ENCODE assay signal across 27 cellular contexts in the genomic region with DNA sequence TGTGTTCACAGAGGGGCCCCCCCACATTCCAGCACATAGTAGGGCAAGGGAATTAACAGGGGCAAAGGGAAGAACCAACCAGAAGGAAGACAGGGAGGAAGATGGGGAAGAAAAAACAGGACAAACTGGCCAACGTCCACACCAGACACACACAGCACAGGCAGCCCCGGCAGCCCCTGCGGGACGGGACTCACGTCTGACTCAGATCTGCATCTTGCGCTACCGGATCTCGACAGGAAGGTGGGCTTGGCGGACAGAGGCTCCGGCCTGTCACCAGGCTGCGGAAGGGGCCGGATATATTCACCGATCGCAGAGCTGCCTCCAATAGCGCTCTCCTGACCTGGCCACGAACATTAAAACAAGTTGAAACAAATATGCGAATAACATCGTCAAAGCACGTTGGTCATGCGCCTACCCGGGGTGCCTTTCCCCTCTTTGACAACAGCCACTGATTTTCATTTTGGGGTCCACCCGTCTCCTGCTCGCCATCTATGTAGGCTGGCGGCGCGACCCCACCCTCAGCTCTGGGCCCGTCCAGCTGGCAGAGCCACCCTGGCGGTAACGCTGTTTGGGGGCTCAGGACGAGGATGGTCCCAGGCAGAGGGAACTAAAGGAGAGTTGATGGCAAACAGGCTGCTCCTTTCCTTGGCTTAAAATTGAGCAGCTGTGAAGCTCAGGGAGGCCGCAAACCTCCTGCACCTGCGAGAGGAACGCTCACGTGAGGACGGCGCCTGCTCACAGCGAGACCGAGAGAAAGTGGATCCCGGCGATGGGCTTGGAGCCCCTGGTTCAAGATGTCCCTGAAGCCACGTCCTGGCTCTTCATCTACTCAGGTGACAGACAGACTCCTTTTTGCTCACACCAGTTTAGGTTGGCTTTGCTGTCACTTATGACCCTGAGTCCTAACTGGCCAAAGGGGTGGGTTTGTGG.
"Had no signal": no experiment of that assay in that cellular context is flagged by ENCODE, and none has a peak within 500 bp of the region (broad histone marks: within the 10 kb centered on the region; RNA-seq: fewer than 3 reads in every experiment).

No MANE protein-coding gene starts in this region.

- H3K9ac ChIP-seq: parathyroid adenoma had no signal

- H2AFZ ChIP-seq: parathyroid adenoma had no signal

- H3K27me3 Mint-ChIP-seq: naive thymus-derived CD4-positive, alpha-beta T cell; progenitor cell of endocrine pancreas; stimulated activated naive B cell treated with anti-CD40 and anti-IgM and Interleukin-4, amounts not matched to agents 10 μg/mL and 1 μg/mL and 100 μg/mL, for 72 hours; stimulated activated naive CD8-positive, alpha-beta T cell treated with anti-CD3 and anti-CD28 coated beads, Interleukin-15, Interleukin-2, amounts not matched to agents 100 ng/mL and 50 ng/mL, for 24 hours; type B pancreatic cell had no signal

- H3K4me3 ChIP-seq: ovary, psoas muscle, right lobe of liver, sigmoid colon, stomach, thoracic aorta, thyroid gland, tibial nerve, upper lobe of right lung, uterus had no signal

- H3K27ac Mint-ChIP-seq: naive thymus-derived CD4-positive, alpha-beta T cell; natural killer cell; nephron; progenitor cell of endocrine pancreas; stimulated activated effector memory CD8-positive, alpha-beta T cell treated with anti-CD3 and anti-CD28 coated beads, Interleukin-12 subunit alpha, Interleukin-12 subunit beta, amount 100 ng/mL, for 72 hours; stimulated activated naive B cell treated with anti-CD40 and anti-IgM and Interleukin-4, amounts not matched to agents 10 μg/mL and 1 μg/mL and 100 μg/mL, for 72 hours; stimulated activated naive CD8-positive, alpha-beta T cell treated with anti-CD3 and anti-CD28 coated beads, Interleukin-15, Interleukin-2, amounts not matched to agents 100 ng/mL and 50 ng/mL, for 24 hours; type B pancreatic cell had no signal

- H3K4me3 Mint-ChIP-seq: naive thymus-derived CD4-positive, alpha-beta T cell; natural killer cell; nephron; stimulated activated effector memory CD8-positive, alpha-beta T cell treated with anti-CD3 and anti-CD28 coated beads, Interleukin-12 subunit alpha, Interleukin-12 subunit beta, amount 100 ng/mL, for 72 hours; stimulated activated naive B cell treated with anti-CD40 and anti-IgM and Interleukin-4, amounts not matched to agents 10 μg/mL and 1 μg/mL and 100 μg/mL, for 72 hours; stimulated activated naive CD8-positive, alpha-beta T cell treated with anti-CD3 and anti-CD28 coated beads, Interleukin-15, Interleukin-2, amounts not matched to agents 100 ng/mL and 50 ng/mL, for 24 hours; type B pancreatic cell had no signal

- H3K36me3 ChIP-seq: ovary, right lobe of liver, sigmoid colon, stomach, thoracic aorta, thyroid gland, tibial nerve, upper lobe of right lung, uterus had no signal

- H3K9me3 Mint-ChIP-seq: natural killer cell; nephron; stimulated activated effector memory CD8-positive, alpha-beta T cell treated with anti-CD3 and anti-CD28 coated beads, Interleukin-12 subunit alpha, Interleukin-12 subunit beta, amount 100 ng/mL, for 72 hours; stimulated activated naive CD8-positive, alpha-beta T cell treated with anti-CD3 and anti-CD28 coated beads, Interleukin-15, Interleukin-2, amounts not matched to agents 100 ng/mL and 50 ng/mL, for 24 hours; type B pancreatic cell had no signal

- H3K27me3 ChIP-seq: ovary, right lobe of liver, sigmoid colon, stomach, thyroid gland, tibial nerve, upper lobe of right lung, uterus had no signal

- FAIRE-seq: small intestine had no signal

- H3K27ac ChIP-seq: ovary, parathyroid adenoma, psoas muscle, right lobe of liver, sigmoid colon, stomach, thoracic aorta, thyroid gland, tibial nerve, upper lobe of right lung, uterus had no signal

- H3K4me1 Mint-ChIP-seq: naive thymus-derived CD4-positive, alpha-beta T cell; natural killer cell; nephron; stimulated activated effector memory CD8-positive, alpha-beta T cell treated with anti-CD3 and anti-CD28 coated beads, Interleukin-12 subunit alpha, Interleukin-12 subunit beta, amount 100 ng/mL, for 72 hours; stimulated activated naive B cell treated with anti-CD40 and anti-IgM and Interleukin-4, amounts not matched to agents 10 μg/mL and 1 μg/mL and 100 μg/mL, for 72 hours had no signal

- H3K4me1 ChIP-seq: parathyroid adenoma, psoas muscle, right lobe of liver, sigmoid colon, stomach, thyroid gland, tibial nerve, upper lobe of right lung, uterus had no signal

- ATAC-seq: naive thymus-derived CD4-positive, alpha-beta T cell; natural killer cell; psoas muscle; right cardiac atrium; right lobe of liver; stimulated activated effector memory CD8-positive, alpha-beta T cell treated with anti-CD3 and anti-CD28 coated beads, Interleukin-12 subunit alpha, Interleukin-12 subunit beta, amount 100 ng/mL, for 72 hours; stimulated activated naive B cell treated with anti-CD40 and anti-IgM and Interleukin-4, amounts not matched to agents 10 μg/mL and 1 μg/mL and 100 μg/mL, for 72 hours; upper lobe of right lung had no signal

- H3K36me3 Mint-ChIP-seq: naive thymus-derived CD4-positive, alpha-beta T cell; natural killer cell; stimulated activated effector memory CD8-positive, alpha-beta T cell treated with anti-CD3 and anti-CD28 coated beads, Interleukin-12 subunit alpha, Interleukin-12 subunit beta, amount 100 ng/mL, for 72 hours; stimulated activated naive B cell treated with anti-CD40 and anti-IgM and Interleukin-4, amounts not matched to agents 10 μg/mL and 1 μg/mL and 100 μg/mL, for 72 hours; type B pancreatic cell had no signal

- H3K9me3 ChIP-seq: ovary, psoas muscle, right lobe of liver, sigmoid colon, stomach, thoracic aorta, thyroid gland, upper lobe of right lung, uterus had no signal

- DNase-seq: naive thymus-derived CD4-positive, alpha-beta T cell; natural killer cell; occipital lobe; ovary; psoas muscle; sigmoid colon; small intestine; stimulated activated CD4-positive, alpha-beta T cell treated with anti-CD3 and anti-CD28 coated beads, Interleukin-15, amount 100 ng/mL, for 24 hours; stimulated activated CD4-positive, alpha-beta T cell treated with anti-CD3 and anti-CD28 coated beads, Interleukin-2, amount 100 ng/mL, for 24 hours; stimulated activated CD4-positive, alpha-beta T cell treated with anti-CD3 and anti-CD28 coated beads, Interleukin-2, amount 100 ng/mL, for 48 hours; stimulated activated CD4-positive, alpha-beta T cell treated with anti-CD3 and anti-CD28 coated beads, Interleukin-4, amount 100 ng/mL, for 24 hours; stimulated activated naive B cell treated with anti-CD40 and anti-IgM and Interleukin-4, amounts not matched to agents 10 μg/mL and 1 μg/mL and 100 μg/mL, for 72 hours; stimulated activated naive CD4-positive, alpha-beta T cell treated with Interleukin-2 at 50 U/mL for 16 hours; stomach; thyroid gland; upper lobe of right lung; uterus had no signal
